22 cellular contexts compared by ENCODE assay signal in genomic region chr5:93302711-93303110, GRCh38.
"Had no signal": no experiment of that assay in that cellular context is flagged by ENCODE, and none has a peak within 500 bp of the region (broad histone marks: within the 10 kb centered on the region; RNA-seq: fewer than 3 reads in every experiment).

No MANE protein-coding gene starts in this region.

- H3K4me3 Mint-ChIP-seq: activated CD4-positive, alpha-beta T cell treated with anti-CD3 and anti-CD28 coated beads, Interleukin-2, amount 10 ng/mL, durations not matched to agents 24 days and 14 days; activated CD8-positive, alpha-beta memory T cell treated with anti-CD3 and anti-CD28 coated beads, Interleukin-2, amount 10 ng/mL, durations not matched to agents 7 days and 5 days; activated naive CD8-positive, alpha-beta T cell; activated T-cell treated with anti-CD3 and anti-CD28 coated beads, Interleukin-2, amount 50 U/mL, for 24 hours; activated T-helper 1 cell treated with anti-CD3 and anti-CD28 coated beads, Interleukin-12 subunit alpha, Interleukin-12 subunit beta, Interleukin-2, Interleukin-4 antibody, amounts not matched to agents 30 ng/mL and 10 ng/mL and 1 ng/mL, durations not matched to agents 14 hours and 24 hours and 36 hours; central memory CD8-positive, alpha-beta T cell; T-helper 1 cell treated with Interleukin-12 subunit alpha and Interleukin-12 subunit beta and Interleukin-4 antibody, amounts not matched to agents 30 μg/mL and 1 μg/mL, for 36 hours had no signal

- H3K4me3 ChIP-seq: breast epithelium had no signal

- H3K36me3 Mint-ChIP-seq: activated CD8-positive, alpha-beta memory T cell treated with anti-CD3 and anti-CD28 coated beads, Interleukin-2, amount 10 ng/mL, durations not matched to agents 7 days and 5 days; activated naive CD8-positive, alpha-beta T cell had no signal

- H3K27ac Mint-ChIP-seq: activated CD4-positive, alpha-beta T cell treated with anti-CD3 and anti-CD28 coated beads, Interleukin-2, amount 10 ng/mL, durations not matched to agents 24 days and 14 days; activated CD8-positive, alpha-beta memory T cell treated with anti-CD3 and anti-CD28 coated beads, Interleukin-2, amount 10 ng/mL, durations not matched to agents 7 days and 5 days; activated naive CD8-positive, alpha-beta T cell; activated T-cell treated with anti-CD3 and anti-CD28 coated beads, Interleukin-2, amount 50 U/mL, for 24 hours; activated T-helper 1 cell treated with anti-CD3 and anti-CD28 coated beads, Interleukin-12 subunit alpha, Interleukin-12 subunit beta, Interleukin-2, Interleukin-4 antibody, amounts not matched to agents 30 ng/mL and 10 ng/mL and 1 ng/mL, durations not matched to agents 14 hours and 24 hours and 36 hours; T-helper 1 cell treated with Interleukin-12 subunit alpha and Interleukin-12 subunit beta and Interleukin-4 antibody, amounts not matched to agents 30 μg/mL and 1 μg/mL, for 36 hours had no signal

- H3K9me3 ChIP-seq: breast epithelium had no signal

- H3K27me3 ChIP-seq: breast epithelium had no signal

- H3K36me3 ChIP-seq: breast epithelium had no signal

- H3K4me1 ChIP-seq: breast epithelium had no signal

- H3K4me1 Mint-ChIP-seq: activated CD4-positive, alpha-beta T cell treated with anti-CD3 and anti-CD28 coated beads, Interleukin-2, amount 10 ng/mL, durations not matched to agents 24 days and 14 days; activated CD8-positive, alpha-beta memory T cell treated with anti-CD3 and anti-CD28 coated beads, Interleukin-2, amount 10 ng/mL, durations not matched to agents 7 days and 5 days; central memory CD8-positive, alpha-beta T cell had no signal

- H3K27me3 Mint-ChIP-seq: activated CD4-positive, alpha-beta T cell treated with anti-CD3 and anti-CD28 coated beads, Interleukin-2, amount 10 ng/mL, durations not matched to agents 24 days and 14 days; activated CD8-positive, alpha-beta memory T cell treated with anti-CD3 and anti-CD28 coated beads, Interleukin-2, amount 10 ng/mL, durations not matched to agents 7 days and 5 days; activated T-cell treated with anti-CD3 and anti-CD28 coated beads, Interleukin-2, amount 50 U/mL, for 24 hours; central memory CD8-positive, alpha-beta T cell had no signal

- H3K27ac ChIP-seq: breast epithelium had no signal

- H3K9me3 Mint-ChIP-seq: activated CD4-positive, alpha-beta T cell treated with anti-CD3 and anti-CD28 coated beads, Interleukin-2, amount 10 ng/mL, durations not matched to agents 24 days and 14 days; activated T-cell treated with anti-CD3 and anti-CD28 coated beads, Interleukin-2, amount 50 U/mL, for 24 hours; activated T-helper 1 cell treated with anti-CD3 and anti-CD28 coated beads, Interleukin-12 subunit alpha, Interleukin-12 subunit beta, Interleukin-2, Interleukin-4 antibody, amounts not matched to agents 30 ng/mL and 10 ng/mL and 1 ng/mL, durations not matched to agents 14 hours and 24 hours and 36 hours; T-helper 1 cell treated with Interleukin-12 subunit alpha and Interleukin-12 subunit beta and Interleukin-4 antibody, amounts not matched to agents 30 μg/mL and 1 μg/mL, for 36 hours had no signal

- ATAC-seq: activated CD8-positive, alpha-beta memory T cell treated with anti-CD3 and anti-CD28 coated beads, Interleukin-2, amount 10 ng/mL, durations not matched to agents 7 days and 5 days; PC-3 had no signal

- DNase-seq: activated CD4-positive, alpha-beta T cell treated with anti-CD3 and anti-CD28 coated beads, Interleukin-2, amount 10 ng/mL, durations not matched to agents 24 days and 14 days; activated CD4-positive, alpha-beta T cell treated with anti-CD3 and anti-CD28 coated beads, Interleukin-2, amount 50 U/mL, for 48 hours; activated CD4-positive, CD25-positive, alpha-beta regulatory T cell treated with anti-CD3 and anti-CD28 coated beads, Interleukin-2, amount 50 U/mL, for 72 hours; activated CD8-positive, alpha-beta memory T cell treated with anti-CD3 and anti-CD28 coated beads, Interleukin-2, amount 10 ng/mL, durations not matched to agents 7 days and 5 days; activated effector memory CD4-positive, alpha-beta T cell treated with Interleukin-2 at 50 U/mL for 16 hours; activated naive CD4-positive, alpha-beta T cell; activated T-cell treated with anti-CD3 and anti-CD28 coated beads, Interleukin-2, amount 50 U/mL, for 24 hours; amygdala; KBM-7; NCI-H1092; NCI-H1417; NCI-H1930; NCI-H345; NCI-H510A; NCI-H526 treated with DMSO at 0.1 percent for 48 hours; PC-3; SHP77 treated with DMSO at 0.1 percent for 48 hours had no signal
